In genomic region chr1:87977145-87977544, GRCh38 we compare ENCODE assay signal across 22 cellular contexts.
"Had no signal": no experiment of that assay in that cellular context is flagged by ENCODE, and none has a peak within 500 bp of the region (broad histone marks: within the 10 kb centered on the region; RNA-seq: fewer than 3 reads in every experiment).

No MANE protein-coding gene starts in this region.

- H3K27ac Mint-ChIP-seq: activated naive CD8-positive, alpha-beta T cell; effector memory CD8-positive, alpha-beta T cell; natural killer cell treated with Interleukin-12 subunit alpha and Interleukin-12 subunit beta and Interleukin-15 and Interleukin-18, amount 100 ng/mL, for 72 hours had no signal

- H3K36me3 ChIP-seq: cardiac muscle cell, heart left ventricle, left ventricle myocardium inferior, right atrium auricular region, spleen, suprapubic skin, tibial nerve had no signal

- H3K4me1 ChIP-seq: left ventricle myocardium inferior, right atrium auricular region, spleen, suprapubic skin had no signal

- H3K9me3 Mint-ChIP-seq: effector memory CD8-positive, alpha-beta T cell; natural killer cell treated with Interleukin-12 subunit alpha and Interleukin-12 subunit beta and Interleukin-15 and Interleukin-18, amount 100 ng/mL, for 72 hours had no signal

- ATAC-seq: effector memory CD8-positive, alpha-beta T cell; heart left ventricle; mucosa of descending colon; natural killer cell treated with Interleukin-12 subunit alpha and Interleukin-12 subunit beta and Interleukin-15 and Interleukin-18, amount 100 ng/mL, for 72 hours had no signal

- H3K27me3 ChIP-seq: cardiac muscle cell, right atrium auricular region, spleen, suprapubic skin, tibial nerve had no signal

- H3K4me3 ChIP-seq: cardiac muscle cell, heart left ventricle, left ventricle myocardium inferior, lung, mucosa of descending colon, right atrium auricular region, spleen, suprapubic skin, tibial nerve had no signal

- H3K4me3 Mint-ChIP-seq: activated naive CD8-positive, alpha-beta T cell; effector memory CD8-positive, alpha-beta T cell; natural killer cell treated with Interleukin-12 subunit alpha and Interleukin-12 subunit beta and Interleukin-15 and Interleukin-18, amount 100 ng/mL, for 72 hours had no signal

- H3K36me3 Mint-ChIP-seq: activated naive CD8-positive, alpha-beta T cell; natural killer cell treated with Interleukin-12 subunit alpha and Interleukin-12 subunit beta and Interleukin-15 and Interleukin-18, amount 100 ng/mL, for 72 hours had no signal

- H3K9me3 ChIP-seq: heart left ventricle, left ventricle myocardium inferior, mucosa of descending colon, right atrium auricular region, spleen, suprapubic skin, tibial nerve had no signal

- H3K27ac ChIP-seq: cardiac muscle cell, heart left ventricle, left ventricle myocardium inferior, right atrium auricular region, spleen, tibial nerve had no signal

- DNase-seq: activated CD4-positive, alpha-beta T cell treated with anti-CD3 and anti-CD28 coated beads for 4 hours; activated CD4-positive, alpha-beta T cell treated with anti-CD3 and anti-CD28 coated beads, Interleukin-2, amount 50 U/mL, for 4 hours; activated effector memory CD4-positive, alpha-beta T cell treated with Interleukin-2 at 50 U/mL for 16 hours; activated naive CD4-positive, alpha-beta T cell treated with Interleukin-2 at 50 U/mL for 16 hours; anterior cingulate cortex; cerebellar nuclear complex; cortex of kidney; effector memory CD8-positive, alpha-beta T cell; foreskin fibroblast; heart left ventricle; hypothalamus; left ventricle myocardium inferior; mucosa of descending colon; spleen; stimulated activated naive CD4-positive, alpha-beta T cell had no signal
